In the genomic region with DNA sequence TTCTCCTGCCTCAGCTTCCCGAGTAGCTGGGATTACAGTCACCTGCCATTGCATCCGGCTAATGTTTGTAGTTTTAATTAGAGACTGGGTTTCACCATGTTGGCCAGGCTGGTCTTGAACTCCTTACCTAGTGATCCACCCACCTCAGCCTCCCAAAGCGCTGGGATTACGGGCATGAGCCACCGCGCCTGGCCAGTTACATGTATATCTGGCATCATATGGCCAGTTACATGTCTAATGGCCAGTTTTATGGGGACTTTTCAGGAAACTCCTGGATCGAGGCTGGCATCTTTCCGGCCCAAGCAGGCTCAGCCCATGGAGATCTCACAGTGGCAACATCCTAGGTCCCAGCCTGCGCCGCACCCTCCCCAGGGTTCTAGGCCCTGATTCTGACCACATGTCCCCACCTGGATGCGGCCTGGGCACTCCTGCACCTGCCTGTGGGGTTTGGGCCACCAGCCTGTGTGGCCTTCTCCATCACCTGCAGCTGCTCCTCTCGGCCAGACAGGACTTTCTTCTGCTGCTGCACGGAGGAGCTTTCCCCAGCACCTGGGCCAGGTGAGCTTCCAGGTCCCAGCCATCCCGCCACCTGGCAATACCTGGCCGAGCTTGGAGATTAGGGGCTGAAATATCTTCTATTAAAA, we compare ENCODE assay signal across 15 cellular contexts. TPM values are rescaled to one million over a fixed set of nuclear protein-coding genes. Genes with fewer than 3 reads are reported as not detected.
DNase-seq lines count a peak whose midpoint lies in the region; ATAC-seq and TF ChIP-seq lines count a peak whose summit lies in the region.
"Had no signal": no experiment of that assay in that cellular context is flagged by ENCODE, and none has a peak within 500 bp of the region (broad histone marks: within the 10 kb centered on the region; RNA-seq: fewer than 3 reads in every experiment).

No MANE protein-coding gene starts in this region.

- CTCF ChIA-PET in activated naive CD4-positive, alpha-beta T cell treated with anti-CD3 and anti-CD28 coated beads, Interleukin-2, amount 10 ng/mL, durations not matched to agents 7 days and 5 days (lab: Charles Lee), result interaction anchor here (0.7 to 2.3 kb wide), 4 partner anchors 12 to 75 kb away, joined by 3 to 9 read pairs (median 4); a partner anchor contains a TSS

- no peak overlapping the region for H3K9ac ChIP-seq in endodermal cell (ENCODE audit: extremely low read depth, low read length, poor library complexity, severe bottlenecking)

- 93 to 96% methylated on average over 10 to 15 of the region's 15 CpGs for WGBS in endodermal cell (ENCODE audit: insufficient coverage in 1 of 2, insufficient read length in 1 of 2), 2 experiments

- DNase-seq in activated naive CD4-positive, alpha-beta T cell treated with anti-CD3 and anti-CD28 coated beads, Interleukin-2, amount 10 ng/mL, durations not matched to agents 7 days and 5 days, result no peak
- DNase-seq in activated naive CD4-positive, alpha-beta T cell (lab: John Stamatoyannopoulos, UW), result no peak
- DNase-seq in RPMI8226, result peak; percentile 66
- DNase-seq in endodermal cell, result no peak
- DNase-seq in stimulated activated naive B cell treated with anti-CD40 and anti-IgM and Interleukin-4, amounts not matched to agents 10 μg/mL and 1 μg/mL and 100 μg/mL, for 72 hours, result no peak
- no peak for DNase-seq in DMS79 treated with DMSO at 0.1 percent for 48 hours (lab: John Stamatoyannopoulos, UW)
- no peak for DNase-seq in CD14-positive monocyte (ENCODE audit: low spot score)
- DNase-seq: foreskin melanocyte; mesendoderm; NCI-H2107; NK-92 treated with Interleukin-12 subunit alpha and Interleukin-12 subunit beta, amount 100 ng/mL, for 24 hours; SJCRH30 had no signal

- ATAC-seq in stimulated activated naive B cell treated with anti-CD40 and anti-IgM and Interleukin-4, amounts not matched to agents 10 μg/mL and 1 μg/mL and 100 μg/mL, for 72 hours (replicated peaks), result no peak
- no peak for ATAC-seq in HG03025 (IDR thresholded peaks at IDR 0.05; ENCODE audit: low FRiP score, unreplicated experiment)

- no peaks in the 10 kb centered on the region for H3K27me3 ChIP-seq in endodermal cell (ENCODE audit: control insufficient read depth, insufficient read depth, low read length, poor library complexity, severe bottlenecking)
- H3K27me3 ChIP-seq: upper lobe of left lung had no signal

- H3K36me3 Mint-ChIP-seq in activated naive CD4-positive, alpha-beta T cell treated with anti-CD3 and anti-CD28 coated beads, Interleukin-2, amount 10 ng/mL, durations not matched to agents 7 days and 5 days, result peaks cover 5% of the 10 kb centered on the region
- H3K36me3 Mint-ChIP-seq in endodermal cell (ENCODE audit: low read depth) (peaks cover 14% of the 10 kb centered on the region), CD14-positive monocyte (peaks cover 10 to 25% of the 10 kb centered on the region in 2 donors)
- peaks cover 8% of the 10 kb centered on the region in 2 donors for H3K36me3 Mint-ChIP-seq in stimulated activated naive B cell treated with anti-CD40 and anti-IgM and Interleukin-4, amounts not matched to agents 10 μg/mL and 1 μg/mL and 100 μg/mL, for 72 hours

- H3K4me1 ChIP-seq in endodermal cell (ENCODE audit: control insufficient read depth, insufficient read depth, low read length), result no peaks in the 10 kb centered on the region
- H3K4me1 ChIP-seq: SJCRH30 had no signal

- TF ChIP-seq CTCF in endodermal cell (conservative IDR thresholded peaks at IDR 0.05) (no peak), CD14-positive monocyte (IDR thresholded peaks at IDR 0.05) (no peak)

- H3K9me3 ChIP-seq in endodermal cell (ENCODE audit: control insufficient read depth, low read length), result no peaks in the 10 kb centered on the region
- H3K9me3 ChIP-seq: SJCRH30, upper lobe of left lung had no signal

- no peak overlapping the region for H3K27ac ChIP-seq in endodermal cell (ENCODE audit: low read depth, low read length)
- H3K27ac ChIP-seq: SJCRH30 had no signal

- H3K27ac Mint-ChIP-seq in activated naive CD4-positive, alpha-beta T cell treated with anti-CD3 and anti-CD28 coated beads, Interleukin-2, amount 10 ng/mL, durations not matched to agents 7 days and 5 days, result no peak overlapping the region
- no peak overlapping the region for H3K27ac Mint-ChIP-seq in endodermal cell
- H3K27ac Mint-ChIP-seq in stimulated activated naive B cell treated with anti-CD40 and anti-IgM and Interleukin-4, amounts not matched to agents 10 μg/mL and 1 μg/mL and 100 μg/mL, for 72 hours, result peak overlapping the region; percentile 86
- H3K27ac Mint-ChIP-seq in CD14-positive monocyte, result no peak overlapping the region

- intact Hi-C loops in CD14-positive monocyte (cut with micrococcal nuclease), result no loop called here

- peaks cover 10% of the 10 kb centered on the region for H3K36me3 ChIP-seq in endodermal cell (ENCODE audit: control insufficient read depth, insufficient read depth, low read length)
- H3K36me3 ChIP-seq: SJCRH30 had no signal

- no peaks in the 10 kb centered on the region for H3K27me3 Mint-ChIP-seq in activated naive CD4-positive, alpha-beta T cell treated with anti-CD3 and anti-CD28 coated beads, Interleukin-2, amount 10 ng/mL, durations not matched to agents 7 days and 5 days
- no peaks in the 10 kb centered on the region for H3K27me3 Mint-ChIP-seq in endodermal cell (ENCODE audit: insufficient read depth)
- H3K27me3 Mint-ChIP-seq in stimulated activated naive B cell treated with anti-CD40 and anti-IgM and Interleukin-4, amounts not matched to agents 10 μg/mL and 1 μg/mL and 100 μg/mL, for 72 hours, result peaks cover 0 to 9% of the 10 kb centered on the region in 2 donors
- peaks cover 0 to 1% (median 0%) of the 10 kb centered on the region in 3 donors for H3K27me3 Mint-ChIP-seq in CD14-positive monocyte (ENCODE audit: low read depth in 3 of 3)

- H3K4me1 Mint-ChIP-seq in activated naive CD4-positive, alpha-beta T cell treated with anti-CD3 and anti-CD28 coated beads, Interleukin-2, amount 10 ng/mL, durations not matched to agents 7 days and 5 days, result peaks cover 16% of the 10 kb centered on the region
- peaks cover 5% of the 10 kb centered on the region for H3K4me1 Mint-ChIP-seq in endodermal cell
- peaks cover 10 to 31% of the 10 kb centered on the region in 2 donors for H3K4me1 Mint-ChIP-seq in stimulated activated naive B cell treated with anti-CD40 and anti-IgM and Interleukin-4, amounts not matched to agents 10 μg/mL and 1 μg/mL and 100 μg/mL, for 72 hours
- peaks cover 16% of the 10 kb centered on the region for H3K4me1 Mint-ChIP-seq in CD14-positive monocyte

- peak overlapping the region; percentile 71 for H3K4me3 Mint-ChIP-seq in activated naive CD4-positive, alpha-beta T cell treated with anti-CD3 and anti-CD28 coated beads, Interleukin-2, amount 10 ng/mL, durations not matched to agents 7 days and 5 days
- H3K4me3 Mint-ChIP-seq in endodermal cell (peak overlapping the region; percentile 68), CD14-positive monocyte (no peak overlapping the region)
- H3K4me3 Mint-ChIP-seq in stimulated activated naive B cell treated with anti-CD40 and anti-IgM and Interleukin-4, amounts not matched to agents 10 μg/mL and 1 μg/mL and 100 μg/mL, for 72 hours, result peak overlapping the region; percentile 84 to 89

- no peak overlapping the region for H3K4me3 ChIP-seq in endodermal cell (ENCODE audit: low read length)
- H3K4me3 ChIP-seq: SJCRH30 had no signal

- H3K9me3 Mint-ChIP-seq in activated naive CD4-positive, alpha-beta T cell treated with anti-CD3 and anti-CD28 coated beads, Interleukin-2, amount 10 ng/mL, durations not matched to agents 7 days and 5 days, result no peaks in the 10 kb centered on the region
- no peaks in the 10 kb centered on the region for H3K9me3 Mint-ChIP-seq in endodermal cell
- no peaks in the 10 kb centered on the region for H3K9me3 Mint-ChIP-seq in stimulated activated naive B cell treated with anti-CD40 and anti-IgM and Interleukin-4, amounts not matched to agents 10 μg/mL and 1 μg/mL and 100 μg/mL, for 72 hours
- H3K9me3 Mint-ChIP-seq in CD14-positive monocyte, result no peaks in the 10 kb centered on the region

RNA-seq across cellular contexts. Expression of a gene that starts 1.3 kb away (rescaled TPM):
- 10 to 100 TPM; 41.4 to 43.3 TPM for total RNA-seq in endodermal cell
- 45.0 TPM for polyA plus RNA-seq in endodermal cell (2013, experiment 1 of 2)
- polyA plus RNA-seq in endodermal cell (2013, experiment 2 of 2), result 37.8 TPM
- 10 to 100 TPM in 1 of 2 donors, 1 to 10 TPM in 1; 8.6 to 11.8 TPM for polyA plus RNA-seq in CD14-positive monocyte

RNA-seq across cellular contexts. Expression of a gene that starts 15.2 kb away (rescaled TPM):
- 10 to 100 TPM in 1 of 2 donors, 1 to 10 TPM in 1; 8.9 to 11.4 TPM for total RNA-seq in endodermal cell
- polyA plus RNA-seq in endodermal cell (2013, experiment 1 of 2), result 7.5 TPM
- polyA plus RNA-seq in endodermal cell (2013, experiment 2 of 2), result 6.2 TPM
- polyA plus RNA-seq in CD14-positive monocyte, result 1 to 10 TPM in 1 of 2 donors, under 1 TPM in 1; 0.60 to 1.5 TPM

RNA-seq across cellular contexts. Expression of a gene that starts 15.9 kb away (rescaled TPM):
- 1 to 10 TPM; 6.5 to 8.1 TPM for total RNA-seq in endodermal cell
- 3.7 TPM for polyA plus RNA-seq in endodermal cell (2013, experiment 1 of 2)
- polyA plus RNA-seq in endodermal cell (2013, experiment 2 of 2), result 3.1 TPM
- polyA plus RNA-seq in CD14-positive monocyte, result not detected

RNA-seq across cellular contexts. Expression of a gene that starts 18.4 kb away (rescaled TPM):
- under 1 TPM; 0.42 to 0.86 TPM for total RNA-seq in endodermal cell
- 0.21 TPM for polyA plus RNA-seq in endodermal cell (2013, experiment 1 of 2)
- 0.25 TPM for polyA plus RNA-seq in endodermal cell (2013, experiment 2 of 2)
- polyA plus RNA-seq in CD14-positive monocyte, result under 1 TPM in 1 of 2 donors, not detected in 1; 0.29 TPM
- total RNA-seq: Daoy, SJCRH30 had no signal

RNA-seq across cellular contexts. Expression of a gene that starts 21.2 kb away (rescaled TPM):
- total RNA-seq in endodermal cell, result 10 to 100 TPM; 36.9 to 40.6 TPM
- 19.4 TPM for polyA plus RNA-seq in endodermal cell (2013, experiment 1 of 2)
- polyA plus RNA-seq in endodermal cell (2013, experiment 2 of 2), result 22.1 TPM
- polyA plus RNA-seq in CD14-positive monocyte, result 10 to 100 TPM; 34.4 to 56.3 TPM

Comparison
In these comparisons a context has a peak if more than half of its experiments do, and no peak if none do; other contexts are left out.
1. H3K4me3 Mint-ChIP-seq: peak in activated naive CD4-positive, alpha-beta T cell treated with anti-CD3 and anti-CD28 coated beads, Interleukin-2, amount 10 ng/mL, durations not matched to agents 7 days and 5 days (single experiment), endodermal cell (single experiment) and stimulated activated naive B cell treated with anti-CD40 and anti-IgM and Interleukin-4, amounts not matched to agents 10 μg/mL and 1 μg/mL and 100 μg/mL, for 72 hours (2 of 2); none in CD14-positive monocyte (0 of 2).